8 cellular contexts compared by ENCODE assay signal in genomic region chr3:112519424-112520001, GRCh38. TPM values are rescaled to one million over a fixed set of nuclear protein-coding genes. Genes with fewer than 3 reads are reported as not detected.
DNase-seq lines count a peak whose midpoint lies in the region; ATAC-seq and TF ChIP-seq lines count a peak whose summit lies in the region.

No MANE protein-coding gene starts in this region.

- no peak overlapping the region for H3K4me3 ChIP-seq in esophagus squamous epithelium

- H3K27me3 ChIP-seq in esophagus squamous epithelium = no peaks in the 10 kb centered on the region

- H3K9me3 ChIP-seq in esophagus squamous epithelium = no peaks in the 10 kb centered on the region

- peak; percentile 50 for ATAC-seq in HG03045 (IDR thresholded peaks at IDR 0.05; ENCODE audit: unreplicated experiment)
- peak; percentile 72 to 85 (median 75) for ATAC-seq in natural killer cell
- ATAC-seq in GM19395 (IDR thresholded peaks at IDR 0.05; ENCODE audit: unreplicated experiment) = no peak

- peaks cover 8% of the 10 kb centered on the region for H3K36me3 Mint-ChIP-seq in natural killer cell

- H3K4me1 ChIP-seq in esophagus squamous epithelium = no peaks in the 10 kb centered on the region

- H3K27me3 Mint-ChIP-seq in natural killer cell (ENCODE audit: low read depth in 2 of 2) = no peaks in the 10 kb centered on the region

- 73% methylated on average over 2 of the region's 2 CpGs for WGBS in esophagus squamous epithelium, 2 donors

- TF ChIP-seq CTCF in GM12873 (IDR thresholded peaks at IDR 0.05; ENCODE audit: insufficient read depth, low read depth, low read length, missing control alignments) (peak; percentile 69), esophagus squamous epithelium (IDR thresholded peaks at IDR 0.05) (peak; percentile 48 to 85 (median 72)), natural killer cell (IDR thresholded peaks at IDR 0.05) (peak; percentile 76)

- H3K27ac ChIP-seq in esophagus squamous epithelium = no peak overlapping the region

- intact Hi-C loops in esophagus squamous epithelium (cut with DNase I) = loop anchor here (5.0 to 10.0 kb wide), 2 partner anchors 192 to 225 kb away; partner anchors contain the start of gene SLC9C1
- intact Hi-C loops in natural killer cell (cut with micrococcal nuclease) = loop anchor here (1.0 kb wide), 3 partner anchors 192 to 407 kb away; no protein-coding TSS in a partner anchor

- peaks cover 0 to 7% (median 0%) of the 10 kb centered on the region in 3 donors for H3K36me3 ChIP-seq in esophagus squamous epithelium

- H3K9me3 Mint-ChIP-seq in natural killer cell = no peaks in the 10 kb centered on the region

- TF ChIP-seq POLR2A in esophagus squamous epithelium (IDR thresholded peaks at IDR 0.05) = no peak

- no peak overlapping the region for H3K4me3 Mint-ChIP-seq in natural killer cell

- H3K27ac Mint-ChIP-seq in natural killer cell = no peak overlapping the region

- peaks cover 0 to 18% of the 10 kb centered on the region in 2 donors for H3K4me1 Mint-ChIP-seq in natural killer cell

- DNase-seq in AG08395 (ENCODE audit: low spot score) (peak; percentile 73), NCI-H2081 (lab: John Stamatoyannopoulos, UW) (peak; percentile 10 to 63), T-helper 22 cell (ENCODE audit: low read depth) (peak; percentile 2), esophagus squamous epithelium (lab: John Stamatoyannopoulos, UW) (no peak), natural killer cell (no peak)

RNA-seq across cellular contexts. Expression of gene BTLA, which starts 20.2 kb away (rescaled TPM):
- total RNA-seq in esophagus squamous epithelium = under 1 TPM in 3 of 4 donors, not detected in 1; 0.22 to 0.57 (median 0.41) TPM
- 1 to 10 TPM in 1 of 3 donors, under 1 TPM in 2; 0.56 to 4.0 (median 0.59) TPM for total RNA-seq in natural killer cell

RNA-seq across cellular contexts. Expression of gene ATG3, which starts 42.2 kb away (rescaled TPM):
- total RNA-seq in esophagus squamous epithelium (10 to 100 TPM; 48.3 to 58.6 (median 51.3) TPM), natural killer cell (10 to 100 TPM; 49.4 to 53.6 (median 52.0) TPM)

RNA-seq across cellular contexts. Expression of gene SLC35A5, which starts 42.3 kb away (rescaled TPM):
- 10 to 100 TPM in 3 of 4 donors, 1 to 10 TPM in 1; 8.1 to 22.8 (median 17.8) TPM for total RNA-seq in esophagus squamous epithelium
- 10 to 100 TPM; 10.5 to 17.4 (median 11.2) TPM for total RNA-seq in natural killer cell

Comparison
In these comparisons a context has a peak if more than half of its experiments do, and no peak if none do; other contexts are left out.
1. DNase-seq: peak in AG08395 (single experiment), NCI-H2081 (2 of 2) and T-helper 22 cell (single experiment); none in esophagus squamous epithelium (single experiment) and natural killer cell (single experiment).
2. Peak in every context shown above with its lines, with median percentiles within 50 percentile points of each other: CTCF ChIP-seq.